Comparison of ENCODE assay signal across 17 cellular contexts in genomic region chr18:28657836-28658410, GRCh38.
DNase-seq lines count a peak whose midpoint lies in the region; TF ChIP-seq lines count a peak whose summit lies in the region.
"Had no signal": no experiment of that assay in that cellular context is flagged by ENCODE, and none has a peak within 500 bp of the region (broad histone marks: within the 10 kb centered on the region; RNA-seq: fewer than 3 reads in every experiment).

No MANE protein-coding gene starts in this region.

- H3K4me3 ChIP-seq in osteoblast (ENCODE audit: insufficient read depth, low read length) (no peak overlapping the region), esophagus muscularis mucosa (no peak overlapping the region)
- H3K4me3 ChIP-seq: lower lobe of right lung, pancreas had no signal

- H3K4me1 ChIP-seq in osteoblast (ENCODE audit: insufficient read depth, low read length) (no peaks in the 10 kb centered on the region), esophagus muscularis mucosa (no peaks in the 10 kb centered on the region)
- H3K4me1 ChIP-seq: lower lobe of right lung, pancreas had no signal

- no peaks in the 10 kb centered on the region for H3K36me3 ChIP-seq in osteoblast (ENCODE audit: insufficient read depth, low read length)
- no peaks in the 10 kb centered on the region for H3K36me3 ChIP-seq in esophagus muscularis mucosa
- H3K36me3 ChIP-seq: lower lobe of right lung, pancreas had no signal

- H3K9me3 ChIP-seq in osteoblast (ENCODE audit: low read depth, low read length) (no peaks in the 10 kb centered on the region), esophagus muscularis mucosa (no peaks in the 10 kb centered on the region)
- H3K9me3 ChIP-seq: lower lobe of right lung, pancreas had no signal

- no peak overlapping the region for H3K27ac ChIP-seq in osteoblast (ENCODE audit: low read depth, low read length)
- H3K27ac ChIP-seq in esophagus muscularis mucosa (replicated peaks in 1 of 4): no peak overlapping the region
- H3K27ac ChIP-seq: lower lobe of right lung, pancreas had no signal

- H3K27me3 ChIP-seq in osteoblast (ENCODE audit: insufficient read depth, low read length): no peaks in the 10 kb centered on the region
- H3K27me3 ChIP-seq in esophagus muscularis mucosa: no peaks in the 10 kb centered on the region
- H3K27me3 ChIP-seq: pancreas had no signal

- TF ChIP-seq CTCF in osteoblast (IDR thresholded peaks at IDR 0.05; ENCODE audit: extremely low read depth, low read depth, low read length): no peak
- no peak for TF ChIP-seq CTCF in esophagus muscularis mucosa (IDR thresholded peaks at IDR 0.05)

- intact Hi-C loops in esophagus muscularis mucosa (cut with DNase I): no loop called here

- no peak for TF ChIP-seq EP300 in esophagus muscularis mucosa (IDR thresholded peaks at IDR 0.05)

- WGBS in esophagus muscularis mucosa: 73% methylated on average over 2 of the region's 2 CpGs

- peak; percentile 6 for DNase-seq in H4 (ENCODE audit: low spot score)
- DNase-seq in RPMI7951 (ENCODE audit: low read depth): peak; percentile 61
- peak; percentile 76 for DNase-seq in dermis blood vessel endothelial cell
- DNase-seq in osteoblast (ENCODE audit: insufficient read length, low spot score, missing footprints): peak; percentile 67
- no peak for DNase-seq in stimulated activated naive CD4-positive, alpha-beta T cell (lab: John Stamatoyannopoulos, UW)
- DNase-seq in germinal center (ENCODE audit: low spot score): no peak
- DNase-seq in esophagus muscularis mucosa (ENCODE audit: extremely low spot score): no peak
- no peak for DNase-seq in NCI-H82 (lab: John Stamatoyannopoulos, UW)
- DNase-seq: activated CD4-positive, alpha-beta memory T cell treated with anti-CD3 and anti-CD28 coated beads, Interleukin-2, amount 10 ng/mL, durations not matched to agents 7 days and 5 days; activated T-cell treated with anti-CD3 and anti-CD28 coated beads, Interleukin-2, amount 50 U/mL, for 4 hours; glutamatergic neuron; lower lobe of right lung; NCI-H1092; NCI-H2029 treated with DMSO at 0.1 percent for 48 hours; NCI-H510A; pancreas; T-helper 2 cell had no signal

- no peaks in the 10 kb centered on the region for H3K79me2 ChIP-seq in osteoblast (ENCODE audit: insufficient read depth, low read length)

- no peaks in the 10 kb centered on the region for H4K20me1 ChIP-seq in osteoblast (ENCODE audit: insufficient read depth, low read length)

- no peak overlapping the region for H3K4me2 ChIP-seq in osteoblast (ENCODE audit: insufficient read depth, low read length)

- no peak for TF ChIP-seq POLR2A in esophagus muscularis mucosa (IDR thresholded peaks at IDR 0.05; ENCODE audit: low read depth)

- H2AFZ ChIP-seq in osteoblast (ENCODE audit: low read length): no peak overlapping the region

Comparison
In these comparisons a context has a peak if more than half of its experiments do, and no peak if none do; other contexts are left out.
1. DNase-seq: peak in H4 (single experiment), RPMI7951 (single experiment), dermis blood vessel endothelial cell (single experiment) and osteoblast (single experiment); none in stimulated activated naive CD4-positive, alpha-beta T cell (0 of 6), germinal center (single experiment), esophagus muscularis mucosa (single experiment) and NCI-H82 (single experiment).